In genomic region chr2:158539176-158539895, GRCh38 we compare ENCODE assay signal across 8 cellular contexts.
DNase-seq lines count a peak whose midpoint lies in the region; TF ChIP-seq lines count a peak whose summit lies in the region.

No MANE protein-coding gene starts in this region.

- TF ChIP-seq CTCF in breast epithelium (IDR thresholded peaks at IDR 0.05): no peak
- TF ChIP-seq CTCF in testis (IDR thresholded peaks at IDR 0.05): no peak

- no peaks in the 10 kb centered on the region for H3K36me3 ChIP-seq in breast epithelium
- H3K36me3 ChIP-seq in testis (ENCODE audit: low read depth, missing control alignments): no peaks in the 10 kb centered on the region

- H3K9me3 ChIP-seq in breast epithelium (no peaks in the 10 kb centered on the region), testis (no peaks in the 10 kb centered on the region)

- intact Hi-C loops in breast epithelium (cut with DNase I; ENCODE audit: low total_unique reads): no loop called here
- intact Hi-C loops in testis (cut with DNase I; ENCODE audit: low total_unique reads): no loop called here

- TF ChIP-seq POLR2A in breast epithelium (IDR thresholded peaks at IDR 0.05) (no peak), testis (IDR thresholded peaks at IDR 0.05) (no peak)

- 22 to 39% methylated on average over 1 of the region's 1 CpG for WGBS in testis, 2 donors

- H3K27ac ChIP-seq in breast epithelium (peak overlapping the region; percentile 45 to 52), testis (no peak overlapping the region)

- DNase-seq in DMS153 (lab: John Stamatoyannopoulos, UW) (peak; percentile 84), NCI-H2081 treated with DMSO at 0.1 percent for 48 hours (lab: John Stamatoyannopoulos, UW) (peak; percentile 42), breast epithelium (ENCODE audit: low spot score in 2 of 2) (no peak), lung microvascular endothelial cell (ENCODE audit: low read depth in 2 of 2) (peak; percentile 91 to 92), GOT3 (lab: John Stamatoyannopoulos, UW) (no peak), C1 segment of cervical spinal cord (lab: John Stamatoyannopoulos, UW) (no peak), hypothalamus (lab: John Stamatoyannopoulos, UW) (no peak), testis (no peak)

- H3K4me1 ChIP-seq in breast epithelium: no peaks in the 10 kb centered on the region
- H3K4me1 ChIP-seq in testis: peaks cover 7% of the 10 kb centered on the region

- no peak overlapping the region for H3K4me3 ChIP-seq in breast epithelium
- no peak overlapping the region for H3K4me3 ChIP-seq in testis

- H3K27me3 ChIP-seq in breast epithelium: no peaks in the 10 kb centered on the region
- no peaks in the 10 kb centered on the region for H3K27me3 ChIP-seq in testis

Comparison
In these comparisons a context has a peak if more than half of its experiments do, and no peak if none do; other contexts are left out.
1. DNase-seq: peak in DMS153 (single experiment), NCI-H2081 treated with DMSO at 0.1 percent for 48 hours (single experiment) and lung microvascular endothelial cell (2 of 2); none in breast epithelium (0 of 2), GOT3 (single experiment), C1 segment of cervical spinal cord (0 of 14), hypothalamus (0 of 51) and testis (single experiment).
2. H3K27ac ChIP-seq: peak in breast epithelium (2 of 2); none in testis (0 of 2).